ENCODE assay signal across 2 cellular contexts in the genomic region with DNA sequence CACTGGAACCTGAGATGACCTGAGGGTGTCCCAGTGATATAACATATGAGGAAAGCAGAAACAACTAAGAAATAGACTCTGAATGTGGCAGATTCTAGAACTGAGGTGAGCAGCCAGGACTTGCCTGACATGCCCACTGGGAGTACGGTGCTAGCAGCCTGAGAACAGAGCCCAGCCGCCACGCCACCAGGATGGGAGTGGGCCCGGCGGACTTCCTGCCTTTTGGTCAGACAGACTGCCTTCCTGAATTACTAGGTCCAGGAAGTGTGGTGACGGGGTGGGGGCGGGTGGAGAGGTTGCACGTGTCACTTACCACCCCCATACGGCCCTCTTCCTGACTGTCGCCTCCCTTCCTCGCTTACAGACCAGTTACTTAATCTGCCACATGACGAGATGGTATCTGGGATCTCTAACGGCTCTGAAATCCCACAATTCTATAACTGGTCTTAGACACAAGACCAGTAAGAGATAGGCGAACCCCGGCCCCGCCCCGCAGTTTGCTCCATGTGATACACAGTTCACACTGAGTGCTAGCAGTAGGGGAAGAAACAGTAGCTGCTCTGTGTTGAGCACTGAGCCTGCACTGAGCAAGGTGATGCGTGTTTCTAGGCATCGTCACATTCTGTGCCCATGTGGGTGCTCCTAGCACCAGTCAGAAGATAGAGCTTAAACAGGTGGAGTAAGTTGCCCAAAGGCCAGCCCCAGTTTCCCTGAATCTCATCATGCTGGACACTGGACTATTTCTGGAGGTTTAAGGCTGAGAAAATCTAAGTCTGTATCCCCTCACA.
A peak's percentile ranks its signal among the peaks of the same experiment; 100 is the strongest.
TF ChIP-seq lines count a peak whose summit lies in the region.

No MANE protein-coding gene starts in this region.

TF ChIP-seq in HCT116, 20 proteins besides CTCF, POLR2A, EP300 and RAD21:
- TF ChIP-seq POLR2AphosphoS5 (IDR thresholded peaks at IDR 0.05; ENCODE audit: low read depth, low read length): no peak
- no peak for TF ChIP-seq YY1 (IDR thresholded peaks at IDR 0.05; ENCODE audit: extremely low read depth, insufficient replicate concordance, low read depth, low read length)
- TF ChIP-seq, protein P1, sequence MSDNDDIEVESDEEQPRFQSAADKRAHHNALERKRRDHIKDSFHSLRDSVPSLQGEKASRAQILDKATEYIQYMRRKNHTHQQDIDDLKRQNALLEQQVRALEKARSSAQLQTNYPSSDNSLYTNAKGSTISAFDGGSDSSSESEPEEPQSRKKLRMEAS (IDR thresholded peaks at IDR 0.05): no peak
- TF ChIP-seq JUND (IDR thresholded peaks at IDR 0.05): no peak
- TF ChIP-seq, protein P2, sequence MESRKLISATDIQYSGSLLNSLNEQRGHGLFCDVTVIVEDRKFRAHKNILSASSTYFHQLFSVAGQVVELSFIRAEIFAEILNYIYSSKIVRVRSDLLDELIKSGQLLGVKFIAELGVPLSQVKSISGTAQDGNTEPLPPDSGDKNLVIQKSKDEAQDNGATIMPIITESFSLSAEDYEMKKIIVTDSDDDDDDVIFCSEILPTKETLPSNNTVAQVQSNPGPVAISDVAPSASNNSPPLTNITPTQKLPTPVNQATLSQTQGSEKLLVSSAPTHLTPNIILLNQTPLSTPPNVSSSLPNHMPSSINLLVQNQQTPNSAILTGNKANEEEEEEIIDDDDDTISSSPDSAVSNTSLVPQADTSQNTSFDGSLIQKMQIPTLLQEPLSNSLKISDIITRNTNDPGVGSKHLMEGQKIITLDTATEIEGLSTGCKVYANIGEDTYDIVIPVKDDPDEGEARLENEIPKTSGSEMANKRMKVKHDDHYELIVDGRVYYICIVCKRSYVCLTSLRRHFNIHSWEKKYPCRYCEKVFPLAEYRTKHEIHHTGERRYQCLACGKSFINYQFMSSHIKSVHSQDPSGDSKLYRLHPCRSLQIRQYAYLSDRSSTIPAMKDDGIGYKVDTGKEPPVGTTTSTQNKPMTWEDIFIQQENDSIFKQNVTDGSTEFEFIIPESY (IDR thresholded peaks at IDR 0.05; ENCODE audit: extremely low read depth, insufficient replicate concordance, low read length): no peak
- no peak for TF ChIP-seq CEBPB (IDR thresholded peaks at IDR 0.05; ENCODE audit: low read depth)
- no peak for TF ChIP-seq ELF1 (IDR thresholded peaks at IDR 0.05; ENCODE audit: borderline replicate concordance, low read depth)
- no peak for TF ChIP-seq EZH2phosphoT487 (IDR thresholded peaks at IDR 0.05; ENCODE audit: borderline replicate concordance)
- no peak for TF ChIP-seq EZH2 (IDR thresholded peaks at IDR 0.05)

TF ChIP-seq in K562, 482 proteins besides CTCF, POLR2A, EP300 and RAD21 (continues in another document):
- TF ChIP-seq, protein P3, sequence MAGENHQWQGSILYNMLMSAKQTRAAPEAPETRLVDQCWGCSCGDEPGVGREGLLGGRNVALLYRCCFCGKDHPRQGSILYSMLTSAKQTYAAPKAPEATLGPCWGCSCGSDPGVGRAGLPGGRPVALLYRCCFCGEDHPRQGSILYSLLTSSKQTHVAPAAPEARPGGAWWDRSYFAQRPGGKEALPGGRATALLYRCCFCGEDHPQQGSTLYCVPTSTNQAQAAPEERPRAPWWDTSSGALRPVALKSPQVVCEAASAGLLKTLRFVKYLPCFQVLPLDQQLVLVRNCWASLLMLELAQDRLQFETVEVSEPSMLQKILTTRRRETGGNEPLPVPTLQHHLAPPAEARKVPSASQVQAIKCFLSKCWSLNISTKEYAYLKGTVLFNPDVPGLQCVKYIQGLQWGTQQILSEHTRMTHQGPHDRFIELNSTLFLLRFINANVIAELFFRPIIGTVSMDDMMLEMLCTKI (IDR thresholded peaks at IDR 0.05; ENCODE audit: partially characterized antibody): no peak
- TF ChIP-seq, protein P4, sequence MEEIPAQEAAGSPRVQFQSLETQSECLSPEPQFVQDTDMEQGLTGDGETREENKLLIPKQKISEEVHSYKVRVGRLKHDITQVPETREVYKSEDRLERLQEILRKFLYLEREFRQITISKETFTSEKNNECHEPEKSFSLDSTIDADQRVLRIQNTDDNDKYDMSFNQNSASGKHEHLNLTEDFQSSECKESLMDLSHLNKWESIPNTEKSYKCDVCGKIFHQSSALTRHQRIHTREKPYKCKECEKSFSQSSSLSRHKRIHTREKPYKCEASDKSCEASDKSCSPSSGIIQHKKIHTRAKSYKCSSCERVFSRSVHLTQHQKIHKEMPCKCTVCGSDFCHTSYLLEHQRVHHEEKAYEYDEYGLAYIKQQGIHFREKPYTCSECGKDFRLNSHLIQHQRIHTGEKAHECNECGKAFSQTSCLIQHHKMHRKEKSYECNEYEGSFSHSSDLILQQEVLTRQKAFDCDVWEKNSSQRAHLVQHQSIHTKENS (CRISPR knock-in tag; IDR thresholded peaks at IDR 0.05): no peak
- TF ChIP-seq, protein P5, sequence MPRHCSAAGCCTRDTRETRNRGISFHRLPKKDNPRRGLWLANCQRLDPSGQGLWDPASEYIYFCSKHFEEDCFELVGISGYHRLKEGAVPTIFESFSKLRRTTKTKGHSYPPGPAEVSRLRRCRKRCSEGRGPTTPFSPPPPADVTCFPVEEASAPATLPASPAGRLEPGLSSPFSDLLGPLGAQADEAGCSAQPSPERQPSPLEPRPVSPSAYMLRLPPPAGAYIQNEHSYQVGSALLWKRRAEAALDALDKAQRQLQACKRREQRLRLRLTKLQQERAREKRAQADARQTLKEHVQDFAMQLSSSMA (CRISPR knock-in tag; IDR thresholded peaks at IDR 0.05): peak; percentile 62; the same call in 1 of the 2 replicates
- TF ChIP-seq CBFA2T3 (IDR thresholded peaks at IDR 0.05) (peak; percentile 88), GATAD2A (IDR thresholded peaks at IDR 0.05) (peak; percentile 95), RBBP5 (IDR thresholded peaks at IDR 0.05; ENCODE audit: borderline replicate concordance, insufficient read depth, low read length, poor library complexity, severe bottlenecking) (peak; percentile 45), SREBF2 (CRISPR knock-in tag; IDR thresholded peaks at IDR 0.05) (no peak), BRF1 (IDR thresholded peaks at IDR 0.05; ENCODE audit: borderline replicate concordance, extremely low read depth, insufficient read length) (no peak), ZNF354B (CRISPR knock-in tag; IDR thresholded peaks at IDR 0.05) (no peak), CHD1 (IDR thresholded peaks at IDR 0.05; ENCODE audit: low read length) (no peak), MTA2 (IDR thresholded peaks at IDR 0.05; ENCODE audit: low read depth) (no peak), SOX6 (IDR thresholded peaks at IDR 0.05) (peak; percentile 94), PHF20 (IDR thresholded peaks at IDR 0.05; ENCODE audit: partially characterized antibody) (peak; percentile 63), ZBTB7A (IDR thresholded peaks at IDR 0.05; ENCODE audit: borderline replicate concordance, control insufficient read depth, low read depth, low read length) (peak; percentile 71), NONO (IDR thresholded peaks at IDR 0.05; ENCODE audit: low read depth in 2 of 2, low read length in 1 of 2) (no peak), ZBTB1 (CRISPR knock-in tag; IDR thresholded peaks at IDR 0.05; ENCODE audit: borderline replicate concordance, low read depth) (no peak), FOXK1 (CRISPR knock-in tag; IDR thresholded peaks at IDR 0.05; ENCODE audit: borderline replicate concordance) (no peak), COPS2 (conservative IDR thresholded peaks at IDR 0.05) (no peak), RAD51 (IDR thresholded peaks at IDR 0.05; ENCODE audit: borderline replicate concordance, low read depth) (peak; percentile 88), ZNF717 (CRISPR knock-in tag; IDR thresholded peaks at IDR 0.05) (no peak), NCOA2 (IDR thresholded peaks at IDR 0.05; ENCODE audit: partially characterized antibody in 2 of 2) (peak in 1 of 2 experiments; percentile 58), SREBF1 (IDR thresholded peaks at IDR 0.05; ENCODE audit: borderline replicate concordance, low read depth, low read length) (0 out of 2 replicates have a peak, but pooled peaks have one; percentile 40), SETDB1 (IDR thresholded peaks at IDR 0.05; ENCODE audit: low read length) (no peak), CBX2 (IDR thresholded peaks at IDR 0.05; ENCODE audit: insufficient read depth, low read length, poor library complexity, severe bottlenecking) (no peak), HDAC2 (IDR thresholded peaks at IDR 0.05) (peak; percentile 82; the same call in 1 of the 2 replicates), ZNF3 (CRISPR knock-in tag; IDR thresholded peaks at IDR 0.05) (no peak), SIX5 (IDR thresholded peaks at IDR 0.05; ENCODE audit: borderline replicate concordance in 1 of 2, insufficient read depth in 1 of 2, low read depth in 1 of 2, low read length in 2 of 2) (no peak), ARID1B (IDR thresholded peaks at IDR 0.05) (peak; percentile 82), RFX7 (CRISPR knock-in tag; IDR thresholded peaks at IDR 0.05) (no peak), MCM2 (IDR thresholded peaks at IDR 0.05; ENCODE audit: low read depth) (no peak), ZNF431 (CRISPR knock-in tag; IDR thresholded peaks at IDR 0.05) (no peak), EWSR1 (IDR thresholded peaks at IDR 0.05; ENCODE audit: borderline replicate concordance, low read depth, partially characterized antibody) (no peak), ZC3H8 (IDR thresholded peaks at IDR 0.05) (0 out of 2 replicates have a peak, but pooled peaks have one; percentile 44)
- TF ChIP-seq, protein P6, sequence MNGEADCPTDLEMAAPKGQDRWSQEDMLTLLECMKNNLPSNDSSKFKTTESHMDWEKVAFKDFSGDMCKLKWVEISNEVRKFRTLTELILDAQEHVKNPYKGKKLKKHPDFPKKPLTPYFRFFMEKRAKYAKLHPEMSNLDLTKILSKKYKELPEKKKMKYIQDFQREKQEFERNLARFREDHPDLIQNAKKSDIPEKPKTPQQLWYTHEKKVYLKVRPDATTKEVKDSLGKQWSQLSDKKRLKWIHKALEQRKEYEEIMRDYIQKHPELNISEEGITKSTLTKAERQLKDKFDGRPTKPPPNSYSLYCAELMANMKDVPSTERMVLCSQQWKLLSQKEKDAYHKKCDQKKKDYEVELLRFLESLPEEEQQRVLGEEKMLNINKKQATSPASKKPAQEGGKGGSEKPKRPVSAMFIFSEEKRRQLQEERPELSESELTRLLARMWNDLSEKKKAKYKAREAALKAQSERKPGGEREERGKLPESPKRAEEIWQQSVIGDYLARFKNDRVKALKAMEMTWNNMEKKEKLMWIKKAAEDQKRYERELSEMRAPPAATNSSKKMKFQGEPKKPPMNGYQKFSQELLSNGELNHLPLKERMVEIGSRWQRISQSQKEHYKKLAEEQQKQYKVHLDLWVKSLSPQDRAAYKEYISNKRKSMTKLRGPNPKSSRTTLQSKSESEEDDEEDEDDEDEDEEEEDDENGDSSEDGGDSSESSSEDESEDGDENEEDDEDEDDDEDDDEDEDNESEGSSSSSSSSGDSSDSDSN (IDR thresholded peaks at IDR 0.05; ENCODE audit: borderline replicate concordance in 1 of 2, low read depth in 2 of 2, low read length in 2 of 2): no peak
- TF ChIP-seq, protein P1 (CRISPR knock-in tag; IDR thresholded peaks at IDR 0.05): peak; percentile 95
- TF ChIP-seq, protein P7, sequence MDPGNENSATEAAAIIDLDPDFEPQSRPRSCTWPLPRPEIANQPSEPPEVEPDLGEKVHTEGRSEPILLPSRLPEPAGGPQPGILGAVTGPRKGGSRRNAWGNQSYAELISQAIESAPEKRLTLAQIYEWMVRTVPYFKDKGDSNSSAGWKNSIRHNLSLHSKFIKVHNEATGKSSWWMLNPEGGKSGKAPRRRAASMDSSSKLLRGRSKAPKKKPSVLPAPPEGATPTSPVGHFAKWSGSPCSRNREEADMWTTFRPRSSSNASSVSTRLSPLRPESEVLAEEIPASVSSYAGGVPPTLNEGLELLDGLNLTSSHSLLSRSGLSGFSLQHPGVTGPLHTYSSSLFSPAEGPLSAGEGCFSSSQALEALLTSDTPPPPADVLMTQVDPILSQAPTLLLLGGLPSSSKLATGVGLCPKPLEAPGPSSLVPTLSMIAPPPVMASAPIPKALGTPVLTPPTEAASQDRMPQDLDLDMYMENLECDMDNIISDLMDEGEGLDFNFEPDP (CRISPR knock-in tag; IDR thresholded peaks at IDR 0.05): no peak
- TF ChIP-seq, protein P8, sequence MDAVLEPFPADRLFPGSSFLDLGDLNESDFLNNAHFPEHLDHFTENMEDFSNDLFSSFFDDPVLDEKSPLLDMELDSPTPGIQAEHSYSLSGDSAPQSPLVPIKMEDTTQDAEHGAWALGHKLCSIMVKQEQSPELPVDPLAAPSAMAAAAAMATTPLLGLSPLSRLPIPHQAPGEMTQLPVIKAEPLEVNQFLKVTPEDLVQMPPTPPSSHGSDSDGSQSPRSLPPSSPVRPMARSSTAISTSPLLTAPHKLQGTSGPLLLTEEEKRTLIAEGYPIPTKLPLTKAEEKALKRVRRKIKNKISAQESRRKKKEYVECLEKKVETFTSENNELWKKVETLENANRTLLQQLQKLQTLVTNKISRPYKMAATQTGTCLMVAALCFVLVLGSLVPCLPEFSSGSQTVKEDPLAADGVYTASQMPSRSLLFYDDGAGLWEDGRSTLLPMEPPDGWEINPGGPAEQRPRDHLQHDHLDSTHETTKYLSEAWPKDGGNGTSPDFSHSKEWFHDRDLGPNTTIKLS (IDR thresholded peaks at IDR 0.05; ENCODE audit: borderline replicate concordance, low read depth): peak; percentile 99
- TF ChIP-seq, protein P9, sequence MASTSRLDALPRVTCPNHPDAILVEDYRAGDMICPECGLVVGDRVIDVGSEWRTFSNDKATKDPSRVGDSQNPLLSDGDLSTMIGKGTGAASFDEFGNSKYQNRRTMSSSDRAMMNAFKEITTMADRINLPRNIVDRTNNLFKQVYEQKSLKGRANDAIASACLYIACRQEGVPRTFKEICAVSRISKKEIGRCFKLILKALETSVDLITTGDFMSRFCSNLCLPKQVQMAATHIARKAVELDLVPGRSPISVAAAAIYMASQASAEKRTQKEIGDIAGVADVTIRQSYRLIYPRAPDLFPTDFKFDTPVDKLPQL (IDR thresholded peaks at IDR 0.05; ENCODE audit: extremely low read depth, insufficient read length): no peak
- TF ChIP-seq, protein P10, sequence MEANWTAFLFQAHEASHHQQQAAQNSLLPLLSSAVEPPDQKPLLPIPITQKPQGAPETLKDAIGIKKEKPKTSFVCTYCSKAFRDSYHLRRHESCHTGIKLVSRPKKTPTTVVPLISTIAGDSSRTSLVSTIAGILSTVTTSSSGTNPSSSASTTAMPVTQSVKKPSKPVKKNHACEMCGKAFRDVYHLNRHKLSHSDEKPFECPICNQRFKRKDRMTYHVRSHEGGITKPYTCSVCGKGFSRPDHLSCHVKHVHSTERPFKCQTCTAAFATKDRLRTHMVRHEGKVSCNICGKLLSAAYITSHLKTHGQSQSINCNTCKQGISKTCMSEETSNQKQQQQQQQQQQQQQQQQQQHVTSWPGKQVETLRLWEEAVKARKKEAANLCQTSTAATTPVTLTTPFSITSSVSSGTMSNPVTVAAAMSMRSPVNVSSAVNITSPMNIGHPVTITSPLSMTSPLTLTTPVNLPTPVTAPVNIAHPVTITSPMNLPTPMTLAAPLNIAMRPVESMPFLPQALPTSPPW (CRISPR knock-in tag; IDR thresholded peaks at IDR 0.05): peak; percentile 93
- TF ChIP-seq, protein P11, sequence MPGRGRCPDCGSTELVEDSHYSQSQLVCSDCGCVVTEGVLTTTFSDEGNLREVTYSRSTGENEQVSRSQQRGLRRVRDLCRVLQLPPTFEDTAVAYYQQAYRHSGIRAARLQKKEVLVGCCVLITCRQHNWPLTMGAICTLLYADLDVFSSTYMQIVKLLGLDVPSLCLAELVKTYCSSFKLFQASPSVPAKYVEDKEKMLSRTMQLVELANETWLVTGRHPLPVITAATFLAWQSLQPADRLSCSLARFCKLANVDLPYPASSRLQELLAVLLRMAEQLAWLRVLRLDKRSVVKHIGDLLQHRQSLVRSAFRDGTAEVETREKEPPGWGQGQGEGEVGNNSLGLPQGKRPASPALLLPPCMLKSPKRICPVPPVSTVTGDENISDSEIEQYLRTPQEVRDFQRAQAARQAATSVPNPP (IDR thresholded peaks at IDR 0.05; ENCODE audit: borderline replicate concordance, insufficient read depth, insufficient read length): no peak
